14 cellular contexts compared by ENCODE assay signal in genomic region chr21:42037943-42038342, GRCh38. TPM values are rescaled to one million over a fixed set of nuclear protein-coding genes. Genes with fewer than 3 reads are reported as not detected.
"Had no signal": no experiment of that assay in that cellular context is flagged by ENCODE, and none has a peak within 500 bp of the region (broad histone marks: within the 10 kb centered on the region; RNA-seq: fewer than 3 reads in every experiment).

No MANE protein-coding gene starts in this region.

- H3K36me3 ChIP-seq: adrenal gland, esophagus muscularis mucosa, tibial nerve had no signal

- H3K27me3 Mint-ChIP-seq: memory B cell; stimulated activated naive B cell treated with anti-CD40 and anti-IgM and Interleukin-4, amounts not matched to agents 10 μg/mL and 1 μg/mL and 100 μg/mL, for 72 hours had no signal

- H3K27me3 ChIP-seq: adrenal gland, body of pancreas, esophagus muscularis mucosa, tibial nerve had no signal

- DNase-seq: activated naive CD4-positive, alpha-beta T cell treated with anti-CD3 and anti-CD28 coated beads, Interleukin-2, amount 50 U/mL, for 16 hours; activated T-cell treated with anti-CD3 and anti-CD28 coated beads, Interleukin-2, amount 50 U/mL, for 1 hour; body of pancreas; dermis blood vessel endothelial cell; stimulated activated CD4-positive, alpha-beta T cell treated with anti-CD3 and anti-CD28 coated beads, Interleukin-1b, Interleukin-23, amount 100 ng/mL, for 48 hours; stimulated activated naive B cell treated with anti-CD40 and anti-IgM and Interleukin-4, amounts not matched to agents 10 μg/mL and 1 μg/mL and 100 μg/mL, for 72 hours had no signal

- ATAC-seq: body of pancreas; stimulated activated naive B cell treated with anti-CD40 and anti-IgM and Interleukin-4, amounts not matched to agents 10 μg/mL and 1 μg/mL and 100 μg/mL, for 72 hours had no signal

- H3K4me3 ChIP-seq: adrenal gland, body of pancreas, esophagus muscularis mucosa, smooth muscle cell, tibial nerve had no signal

- H3K4me3 Mint-ChIP-seq: memory B cell; stimulated activated naive B cell treated with anti-CD40 and anti-IgM and Interleukin-4, amounts not matched to agents 10 μg/mL and 1 μg/mL and 100 μg/mL, for 72 hours had no signal

- H3K27ac ChIP-seq: esophagus muscularis mucosa, tibial nerve had no signal

- FAIRE-seq: endometrium had no signal

- H3K9me3 ChIP-seq: adrenal gland, body of pancreas, esophagus muscularis mucosa, tibial nerve had no signal

- H3K4me2 ChIP-seq: smooth muscle cell had no signal

- H3K27ac Mint-ChIP-seq: memory B cell; stimulated activated naive B cell treated with anti-CD40 and anti-IgM and Interleukin-4, amounts not matched to agents 10 μg/mL and 1 μg/mL and 100 μg/mL, for 72 hours had no signal

RNA-seq across cellular contexts. Expression of gene UMODL1, which starts 33.2 kb away (rescaled TPM):
- total RNA-seq: body of pancreas, dermis blood vessel endothelial cell, fibroblast of villous mesenchyme, osteocyte, smooth muscle cell, tibial nerve had no signal
